8 cellular contexts compared by ENCODE assay signal in the genomic region with DNA sequence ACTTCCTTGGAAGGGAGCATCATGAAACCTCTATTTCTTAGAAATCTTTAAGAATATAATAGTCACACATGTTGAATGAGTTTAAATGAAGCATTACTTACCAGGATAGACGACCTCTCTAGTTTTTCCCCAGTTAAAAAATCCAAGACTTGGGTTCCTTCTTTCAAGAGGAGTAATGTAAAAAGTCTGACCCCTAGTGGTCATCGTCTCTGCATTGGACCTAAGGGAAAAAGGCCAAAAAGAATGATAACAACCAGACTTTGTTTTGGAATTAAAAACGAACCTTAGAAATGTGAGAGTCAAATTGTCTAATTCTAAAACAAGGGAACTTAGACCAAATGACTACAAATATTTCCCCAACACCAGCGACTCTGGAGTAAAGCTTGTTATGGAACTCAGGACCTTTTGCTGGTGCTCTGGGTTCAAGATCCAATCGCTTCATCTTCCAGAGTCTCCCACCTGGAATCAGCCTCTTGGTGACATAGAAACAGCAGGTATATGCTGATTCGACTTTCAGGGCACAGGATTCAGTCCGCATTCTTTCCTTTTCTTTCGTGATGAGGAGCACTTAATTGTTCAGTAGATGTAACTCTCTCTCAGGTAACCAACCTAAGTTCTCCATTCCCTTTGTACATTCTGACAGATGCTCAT.
A peak's percentile ranks its signal among the peaks of the same experiment; 100 is the strongest.
DNase-seq lines count a peak whose midpoint lies in the region; ATAC-seq, FAIRE-seq and TF ChIP-seq lines count a peak whose summit lies in the region.

No MANE protein-coding gene starts in this region.

- peaks cover 4 to 8% of the 10 kb centered on the region in 2 donors for H3K4me1 Mint-ChIP-seq in stimulated activated naive B cell treated with anti-CD40 and anti-IgM and Interleukin-4, amounts not matched to agents 10 μg/mL and 1 μg/mL and 100 μg/mL, for 72 hours

- TF ChIP-seq CTCF in LNCAP (IDR thresholded peaks at IDR 0.05) (peak; percentile 84), fibroblast of pulmonary artery (IDR thresholded peaks at IDR 0.05; ENCODE audit: low read length, missing control alignments) (peak; percentile 80), pancreas (IDR thresholded peaks at IDR 0.05) (peak; percentile 51 to 78 (median 60))

- no peak overlapping the region for H3K27ac ChIP-seq in pancreas

- H3K27ac Mint-ChIP-seq in stimulated activated naive B cell treated with anti-CD40 and anti-IgM and Interleukin-4, amounts not matched to agents 10 μg/mL and 1 μg/mL and 100 μg/mL, for 72 hours = no peak overlapping the region

- no peaks in the 10 kb centered on the region for H3K36me3 ChIP-seq in pancreas

- no peak overlapping the region for H3K4me3 ChIP-seq in fibroblast of pulmonary artery (replicated peaks; ENCODE audit: low read depth, low read length)
- no peak overlapping the region for H3K4me3 ChIP-seq in pancreas

- peaks cover 4 to 7% of the 10 kb centered on the region in 2 donors for H3K27me3 Mint-ChIP-seq in stimulated activated naive B cell treated with anti-CD40 and anti-IgM and Interleukin-4, amounts not matched to agents 10 μg/mL and 1 μg/mL and 100 μg/mL, for 72 hours

- H3K36me3 Mint-ChIP-seq in stimulated activated naive B cell treated with anti-CD40 and anti-IgM and Interleukin-4, amounts not matched to agents 10 μg/mL and 1 μg/mL and 100 μg/mL, for 72 hours = no peaks in the 10 kb centered on the region

- WGBS in pancreas, 2 donors = 25 to 30% methylated on average over 8 of the region's 8 CpGs

- ATAC-seq in pancreas (peak in 3 of 4 donors; percentile 51 to 66 (median 54)), HG03025 (IDR thresholded peaks at IDR 0.05; ENCODE audit: low FRiP score, unreplicated experiment) (no peak)
- ATAC-seq in stimulated activated naive B cell treated with anti-CD40 and anti-IgM and Interleukin-4, amounts not matched to agents 10 μg/mL and 1 μg/mL and 100 μg/mL, for 72 hours (replicated peaks) = no peak

- intact Hi-C loops in pancreas (cut with DNase I) = loop anchor here in 1 of 3 donors (5.0 kb wide), 1 partner anchor 1220 kb away; no protein-coding TSS in a partner anchor
- intact Hi-C loops in posterior cingulate gyrus (cut with DNase I) = loop anchor here (5.0 to 10.0 kb wide), 2 partner anchors 190 to 802 kb away; a partner anchor contains a TSS

- no peaks in the 10 kb centered on the region for H3K9me3 Mint-ChIP-seq in stimulated activated naive B cell treated with anti-CD40 and anti-IgM and Interleukin-4, amounts not matched to agents 10 μg/mL and 1 μg/mL and 100 μg/mL, for 72 hours

- H3K4me1 ChIP-seq in pancreas = peaks cover 0 to under 1% (median 0%) of the 10 kb centered on the region in 3 donors

- no peaks in the 10 kb centered on the region for H3K9me3 ChIP-seq in pancreas

- DNase-seq in EL (peak; percentile 66), SKM-1 treated with dmso at 0.1 percent for 144 hours (lab: John Stamatoyannopoulos, UW; ENCODE audit: unreplicated experiment) (peak; percentile 58), fibroblast of pulmonary artery (ENCODE audit: low read depth) (peak; percentile 83), pancreas (no peak), posterior cingulate gyrus (no peak)
- DNase-seq in stimulated activated naive B cell treated with anti-CD40 and anti-IgM and Interleukin-4, amounts not matched to agents 10 μg/mL and 1 μg/mL and 100 μg/mL, for 72 hours = no peak

- no peaks in the 10 kb centered on the region for H3K27me3 ChIP-seq in pancreas

- H3K4me3 Mint-ChIP-seq in stimulated activated naive B cell treated with anti-CD40 and anti-IgM and Interleukin-4, amounts not matched to agents 10 μg/mL and 1 μg/mL and 100 μg/mL, for 72 hours = no peak overlapping the region

- peak; percentile 93 for FAIRE-seq in pancreas (lab: Jason Lieb, UNC)

Comparison
In these comparisons a context has a peak if more than half of its experiments do, and no peak if none do; other contexts are left out.
1. DNase-seq: peak in EL (single experiment), SKM-1 treated with dmso at 0.1 percent for 144 hours (single experiment) and fibroblast of pulmonary artery (single experiment); none in pancreas (0 of 6), stimulated activated naive B cell treated with anti-CD40 and anti-IgM and Interleukin-4, amounts not matched to agents 10 μg/mL and 1 μg/mL and 100 μg/mL, for 72 hours (single experiment) and posterior cingulate gyrus (0 of 10).
2. ATAC-seq: peak in pancreas (3 of 4); none in HG03025 (single experiment) and stimulated activated naive B cell treated with anti-CD40 and anti-IgM and Interleukin-4, amounts not matched to agents 10 μg/mL and 1 μg/mL and 100 μg/mL, for 72 hours (0 of 2).
3. Peak in every context shown above with its lines, with median percentiles within 50 percentile points of each other: CTCF ChIP-seq.